In the genomic region with DNA sequence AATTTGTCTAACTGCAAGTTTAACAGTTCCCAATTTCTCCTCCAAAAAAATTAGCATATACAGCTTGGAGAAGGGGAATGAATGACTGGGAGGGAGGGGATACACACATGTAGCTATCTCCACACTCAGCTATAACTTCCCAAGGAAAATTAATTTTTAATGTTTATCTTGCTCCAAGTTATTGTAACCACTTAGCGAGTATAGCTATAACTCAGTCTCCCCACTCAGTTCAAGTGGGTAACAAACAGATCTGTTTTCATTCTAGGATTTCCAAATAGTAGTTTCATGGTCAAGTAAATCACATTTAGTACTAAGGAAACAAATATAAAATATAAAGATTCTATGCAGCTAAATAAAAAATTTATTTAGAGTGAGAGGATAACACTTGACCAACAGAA, we compare ENCODE assay signal across 15 cellular contexts. TPM values are rescaled to one million over a fixed set of nuclear protein-coding genes. Genes with fewer than 3 reads are reported as not detected.
A peak's percentile ranks its signal among the peaks of the same experiment; 100 is the strongest.
DNase-seq lines count a peak whose midpoint lies in the region; TF ChIP-seq lines count a peak whose summit lies in the region.
"Had no signal": no experiment of that assay in that cellular context is flagged by ENCODE, and none has a peak within 500 bp of the region (broad histone marks: within the 10 kb centered on the region; RNA-seq: fewer than 3 reads in every experiment).

No MANE protein-coding gene starts in this region.

- peak; percentile 20 for DNase-seq in activated CD4-positive, alpha-beta T cell treated with anti-CD3 and anti-CD28 coated beads, Interleukin-2, amount 10 ng/mL, durations not matched to agents 24 days and 14 days
- DNase-seq in activated CD4-positive, alpha-beta T cell treated with anti-CD3 and anti-CD28 coated beads, Interleukin-2, amount 50 U/mL, for 4 hours: no peak
- DNase-seq in OCI-LY7 (ENCODE audit: low spot score) (no peak), immature natural killer cell (no peak), tibial artery (no peak), NCI-H2227 treated with DMSO at 0.1 percent for 48 hours (lab: John Stamatoyannopoulos, UW) (no peak), ovary (no peak), transverse colon (no peak)
- DNase-seq: activated CD8-positive, alpha-beta memory T cell treated with anti-CD3 and anti-CD28 coated beads, Interleukin-2, amount 10 ng/mL, durations not matched to agents 7 days and 5 days; adrenal gland; effector CD8-positive, alpha-beta T cell; H7; NCI-H1105; T-helper 2 cell; testis had no signal

- no peaks in the 10 kb centered on the region for H3K36me3 ChIP-seq in OCI-LY7 (ENCODE audit: insufficient read depth, low read length)
- H3K36me3 ChIP-seq in tibial artery: no peaks in the 10 kb centered on the region
- no peaks in the 10 kb centered on the region for H3K36me3 ChIP-seq in ovary
- H3K36me3 ChIP-seq in transverse colon: no peaks in the 10 kb centered on the region
- H3K36me3 ChIP-seq: adrenal gland had no signal

- H3K36me3 Mint-ChIP-seq in activated CD4-positive, alpha-beta T cell treated with anti-CD3 and anti-CD28 coated beads, Interleukin-2, amount 10 ng/mL, durations not matched to agents 24 days and 14 days (ENCODE audit: low read depth): peaks cover 3% of the 10 kb centered on the region
- no peaks in the 10 kb centered on the region for H3K36me3 Mint-ChIP-seq in immature natural killer cell
- H3K36me3 Mint-ChIP-seq: activated CD8-positive, alpha-beta memory T cell treated with anti-CD3 and anti-CD28 coated beads, Interleukin-2, amount 10 ng/mL, durations not matched to agents 7 days and 5 days had no signal

- peaks cover 24% of the 10 kb centered on the region; the same call in 1 of the 2 replicates for H3K79me2 ChIP-seq in OCI-LY7 (ENCODE audit: insufficient read depth, low read depth, low read length)

- H3K4me3 Mint-ChIP-seq in activated CD4-positive, alpha-beta T cell treated with anti-CD3 and anti-CD28 coated beads, Interleukin-2, amount 10 ng/mL, durations not matched to agents 24 days and 14 days: no peak overlapping the region
- peak overlapping the region in 4 of 5 donors; percentile 18 to 90 (median 63) for H3K4me3 Mint-ChIP-seq in immature natural killer cell
- H3K4me3 Mint-ChIP-seq: activated CD8-positive, alpha-beta memory T cell treated with anti-CD3 and anti-CD28 coated beads, Interleukin-2, amount 10 ng/mL, durations not matched to agents 7 days and 5 days had no signal

- no peak overlapping the region for H3K27ac ChIP-seq in OCI-LY7 (ENCODE audit: low read depth, low read length, poor library complexity, severe bottlenecking)
- peak overlapping the region; percentile 99 to 100 for H3K27ac ChIP-seq in tibial artery
- H3K27ac ChIP-seq in ovary: no peak overlapping the region
- peak overlapping the region in 2 of 4 donors; percentile 91 to 95 for H3K27ac ChIP-seq in transverse colon

- H3K4me1 Mint-ChIP-seq in activated CD4-positive, alpha-beta T cell treated with anti-CD3 and anti-CD28 coated beads, Interleukin-2, amount 10 ng/mL, durations not matched to agents 24 days and 14 days: peaks cover 19% of the 10 kb centered on the region
- H3K4me1 Mint-ChIP-seq in immature natural killer cell: peaks cover 18 to 29% of the 10 kb centered on the region in 2 donors

- TF ChIP-seq EP300 in ovary (IDR thresholded peaks at IDR 0.05) (no peak), transverse colon (IDR thresholded peaks at IDR 0.05; ENCODE audit: low read depth) (no peak)

- no peak overlapping the region for H3K27ac Mint-ChIP-seq in activated CD4-positive, alpha-beta T cell treated with anti-CD3 and anti-CD28 coated beads, Interleukin-2, amount 10 ng/mL, durations not matched to agents 24 days and 14 days
- H3K27ac Mint-ChIP-seq in immature natural killer cell: no peak overlapping the region
- H3K27ac Mint-ChIP-seq: activated CD8-positive, alpha-beta memory T cell treated with anti-CD3 and anti-CD28 coated beads, Interleukin-2, amount 10 ng/mL, durations not matched to agents 7 days and 5 days had no signal

- TF ChIP-seq POLR2A in ovary (IDR thresholded peaks at IDR 0.05) (no peak), transverse colon (IDR thresholded peaks at IDR 0.05) (no peak)

- no peak overlapping the region for H3K4me3 ChIP-seq in OCI-LY7 (ENCODE audit: low read depth, low read length, poor library complexity, severe bottlenecking)
- peak overlapping the region in 1 of 2 donors; percentile 94 for H3K4me3 ChIP-seq in tibial artery
- H3K4me3 ChIP-seq in ovary: no peak overlapping the region
- H3K4me3 ChIP-seq in transverse colon: no peak overlapping the region

- CTCF ChIA-PET in OCI-LY7 (lab: Charles Lee; ENCODE audit: unreplicated experiment): no interaction called here

- H3K4me2 ChIP-seq in OCI-LY7 (ENCODE audit: low read length): peak overlapping the region; percentile 78

- TF ChIP-seq CTCF in OCI-LY7 (conservative IDR thresholded peaks at IDR 0.05; ENCODE audit: low read length) (no peak), tibial artery (IDR thresholded peaks at IDR 0.05) (no peak), ovary (IDR thresholded peaks at IDR 0.05) (no peak), transverse colon (IDR thresholded peaks at IDR 0.05) (no peak)

- H3K4me1 ChIP-seq in OCI-LY7 (ENCODE audit: insufficient read depth, low read length, poor library complexity, severe bottlenecking) (peaks cover 44% of the 10 kb centered on the region), tibial artery (peaks cover 0 to 67% (median 20%) of the 10 kb centered on the region in 4 donors), ovary (ENCODE audit: insufficient read depth) (no peaks in the 10 kb centered on the region), transverse colon (peaks cover 7 to 37% (median 18%) of the 10 kb centered on the region in 4 donors)

- no TSS peak for BruUV-seq in OCI-LY7 (replicated peaks; lab: Mats Ljungman, UMichigan)

- intact Hi-C loops in activated CD4-positive, alpha-beta T cell treated with anti-CD3 and anti-CD28 coated beads, Interleukin-2, amount 10 ng/mL, durations not matched to agents 24 days and 14 days (cut with micrococcal nuclease): loop anchor here (2.0 kb wide), 2 partner anchors 369 to 1229 kb away; a partner anchor contains a TSS
- intact Hi-C loops in OCI-LY7 (cut with micrococcal nuclease; ENCODE audit: unreplicated experiment) (loop anchor here (2.0 to 5.0 kb wide), 5 partner anchors 167 to 1228 kb away; a partner anchor contains a TSS), tibial artery (cut with DNase I; ENCODE audit: low total_unique reads) (loop anchor here (2.0 to 10.0 kb wide), 2 partner anchors 23 to 879 kb away; no protein-coding TSS in a partner anchor), ovary (cut with DNase I) (no loop called here), transverse colon (cut with DNase I; ENCODE audit: low total_unique reads) (no loop called here)

- POLR2A ChIA-PET in OCI-LY7 (lab: Charles Lee): interaction anchor here (0.5 to 1.6 kb wide), 7 partner anchors 13 to 363 kb away, joined by 3 to 8 read pairs (median 4); no protein-coding TSS in a partner anchor

- no peaks in the 10 kb centered on the region for H4K20me1 ChIP-seq in OCI-LY7 (ENCODE audit: insufficient read depth, low read length)

- WGBS in ovary, 3 donors: 82 to 100% (median 97%) methylated on average over 1 of the region's 1 CpG
- WGBS in transverse colon (ENCODE audit: low coverage in 1 of 2), 2 donors: 82 to 84% methylated on average over 1 of the region's 1 CpG

- no peaks in the 10 kb centered on the region for H3K9me3 Mint-ChIP-seq in activated CD4-positive, alpha-beta T cell treated with anti-CD3 and anti-CD28 coated beads, Interleukin-2, amount 10 ng/mL, durations not matched to agents 24 days and 14 days
- peaks cover 0 to 4% (median 0%) of the 10 kb centered on the region in 6 donors for H3K9me3 Mint-ChIP-seq in immature natural killer cell

- no peaks in the 10 kb centered on the region for H3K27me3 ChIP-seq in tibial artery
- no peaks in the 10 kb centered on the region for H3K27me3 ChIP-seq in ovary
- no peaks in the 10 kb centered on the region for H3K27me3 ChIP-seq in transverse colon
- H3K27me3 ChIP-seq: adrenal gland, testis had no signal

- no peaks in the 10 kb centered on the region for H3K9me3 ChIP-seq in OCI-LY7 (ENCODE audit: low read length)
- H3K9me3 ChIP-seq in tibial artery: no peaks in the 10 kb centered on the region
- H3K9me3 ChIP-seq in ovary: no peaks in the 10 kb centered on the region
- H3K9me3 ChIP-seq in transverse colon: no peaks in the 10 kb centered on the region
- H3K9me3 ChIP-seq: adrenal gland, testis had no signal

- no peaks in the 10 kb centered on the region for H3K9me2 ChIP-seq in OCI-LY7 (ENCODE audit: insufficient read depth, low read length)

- peaks cover 66% of the 10 kb centered on the region for H3K27me3 Mint-ChIP-seq in activated CD4-positive, alpha-beta T cell treated with anti-CD3 and anti-CD28 coated beads, Interleukin-2, amount 10 ng/mL, durations not matched to agents 24 days and 14 days
- peaks cover 3 to 18% (median 14%) of the 10 kb centered on the region in 3 donors for H3K27me3 Mint-ChIP-seq in immature natural killer cell (ENCODE audit: low read depth in 3 of 3)

- in situ Hi-C loops in transverse colon (cut with MboI; ENCODE audit: low pct_ligation_motif_present in 1 of 4, low pct_unique_long_range_greater_than_20kb in 1 of 4, low sequenced_read_pairs in 3 of 4): no loop called here

- H2AFZ ChIP-seq in OCI-LY7 (ENCODE audit: low read length): no peak overlapping the region; the same call in 1 of the 2 replicates

RNA-seq across cellular contexts. Expression of a gene that starts 10.0 kb away (rescaled TPM):
- total RNA-seq in activated CD4-positive, alpha-beta T cell treated with anti-CD3 and anti-CD28 coated beads, Interleukin-2, amount 10 ng/mL, durations not matched to agents 24 days and 14 days: not detected in 2 replicates
- 10.7 and 13.7 TPM in 2 replicates for total RNA-seq in OCI-LY7 (2014; rRNA removed; shearing (Covaris generic))
- total RNA-seq in OCI-LY7 (2022) (24.5 and 25.1 TPM in 2 replicates), ovary (100 to 1,000 TPM in 1 of 7 donors, 10 to 100 TPM in 6; 40.3 to 111 (median 67.6) TPM), transverse colon (100 to 1,000 TPM in 1 of 4 donors, 10 to 100 TPM in 3; 40.2 to 150 (median 83.7) TPM)
- polyA plus RNA-seq in immature natural killer cell (not detected), ovary (10 to 100 TPM in 1 of 2 donors, 1 to 10 TPM in 1; 8.7 to 32.9 TPM)
- total RNA-seq: activated CD8-positive, alpha-beta memory T cell treated with anti-CD3 and anti-CD28 coated beads, Interleukin-2, amount 10 ng/mL, durations not matched to agents 7 days and 5 days had no signal

Comparison
In these comparisons a context has a peak if more than half of its experiments do, and no peak if none do; other contexts are left out.
1. H3K27ac ChIP-seq: peak in tibial artery (2 of 2); none in OCI-LY7 (single experiment) and ovary (0 of 2).
2. RNA of a gene that starts 10.0 kb away (total RNA-seq): 40.2 to 150 TPM in transverse colon, 40.3 to 111 TPM in ovary and 10.7 to 25.1 TPM in OCI-LY7; not detected in activated CD4-positive, alpha-beta T cell treated with anti-CD3 and anti-CD28 coated beads, Interleukin-2, amount 10 ng/mL, durations not matched to agents 24 days and 14 days; every median in the first group is over 10 times any median in the second.
3. intact Hi-C loops: an anchor here in activated CD4-positive, alpha-beta T cell treated with anti-CD3 and anti-CD28 coated beads, Interleukin-2, amount 10 ng/mL, durations not matched to agents 24 days and 14 days (2.0 kb wide), OCI-LY7 (2.0 to 5.0 kb wide) and tibial artery (2.0 to 10.0 kb wide); none called in ovary and transverse colon.